ENCODE assay signal across 27 cellular contexts in the genomic region with DNA sequence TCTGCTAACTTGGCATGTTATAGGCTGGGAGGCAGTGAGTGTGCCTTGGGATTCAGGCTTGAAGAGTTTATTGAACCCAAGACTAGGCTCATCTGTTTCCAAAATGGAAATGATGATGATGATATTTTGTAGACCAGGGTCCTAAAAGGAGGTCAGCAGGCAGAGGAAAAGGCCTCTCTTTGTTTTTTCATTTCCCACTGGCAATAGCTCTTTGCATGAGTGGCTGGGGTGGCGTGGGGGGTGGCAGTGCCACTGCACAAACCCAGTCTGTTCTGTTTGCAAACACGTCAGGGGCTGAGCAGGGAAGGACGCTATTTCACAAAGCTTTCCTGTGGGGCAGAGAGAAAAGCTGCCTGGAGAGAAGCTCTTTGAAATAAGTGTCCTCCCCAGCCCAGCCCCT.
DNase-seq lines count a peak whose midpoint lies in the region; ATAC-seq and TF ChIP-seq lines count a peak whose summit lies in the region.
"Had no signal": no experiment of that assay in that cellular context is flagged by ENCODE, and none has a peak within 500 bp of the region (broad histone marks: within the 10 kb centered on the region; RNA-seq: fewer than 3 reads in every experiment).

No MANE protein-coding gene starts in this region.

- intact Hi-C loops in head of caudate nucleus (cut with DNase I) = no loop called here

- in situ Hi-C loops in KBM-7 (cut with MboI; ENCODE audit: low pct_unique_long_range_greater_than_20kb, low sequenced_read_pairs) (no loop called here), GM13977 (cut with MboI; ENCODE audit: low pct_unique_long_range_greater_than_20kb, low sequenced_read_pairs, unreplicated experiment) (loop anchor here (10.0 to 25.0 kb wide), 2 partner anchors 267 to 719 kb away; no protein-coding TSS in a partner anchor)

- TF ChIP-seq CTCF in type B pancreatic cell (conservative IDR thresholded peaks at IDR 0.05) (no peak), GM13977 (IDR thresholded peaks at IDR 0.05; ENCODE audit: extremely low read depth, insufficient read depth, missing control alignments) (no peak)

- peak overlapping the region; percentile 64 for H3K27ac ChIP-seq in angular gyrus (ENCODE audit: low read depth, low read length)
- H3K27ac ChIP-seq: C4-2B, cardiac muscle cell, SK-N-MC, thoracic aorta had no signal

- peaks cover 13% of the 10 kb centered on the region for H3K36me3 Mint-ChIP-seq in type B pancreatic cell

- H3K9me3 Mint-ChIP-seq in type B pancreatic cell = peaks cover 6% of the 10 kb centered on the region

- H3K27me3 Mint-ChIP-seq in type B pancreatic cell = no peaks in the 10 kb centered on the region
- H3K27me3 Mint-ChIP-seq: progenitor cell of endocrine pancreas had no signal

- no peak for ATAC-seq in GM18861 (IDR thresholded peaks at IDR 0.05; ENCODE audit: unreplicated experiment)
- ATAC-seq: HCT116; stimulated activated naive B cell treated with anti-CD40 and anti-IgM and Interleukin-4, amounts not matched to agents 10 μg/mL and 1 μg/mL and 100 μg/mL, for 72 hours had no signal

- H3K4me1 Mint-ChIP-seq in type B pancreatic cell (ENCODE audit: unreplicated experiment) = peaks cover 28% of the 10 kb centered on the region

- no peak overlapping the region for H3K4me3 Mint-ChIP-seq in type B pancreatic cell
- H3K4me3 Mint-ChIP-seq: activated naive CD4-positive, alpha-beta T cell treated with anti-CD3 and anti-CD28 coated beads for 36 hours; activated T-helper 1 cell treated with anti-CD3 and anti-CD28 coated beads, Interleukin-12 subunit alpha, Interleukin-12 subunit beta, Interleukin-2, Interleukin-4 antibody, amounts not matched to agents 30 ng/mL and 10 ng/mL and 1 ng/mL, durations not matched to agents 14 hours and 24 hours and 36 hours; dendritic cell treated with granulocyte-macrophage colony-stimulating factor and Interleukin-4, amounts not matched to agents 40 ng/mL and 50 ng/mL, for 4 days; nephron; stimulated activated naive B cell treated with anti-CD40 and anti-IgM and Interleukin-4, amounts not matched to agents 10 μg/mL and 1 μg/mL and 100 μg/mL, for 72 hours; T-helper 1 cell treated with Interleukin-12 subunit alpha and Interleukin-12 subunit beta and Interleukin-4 antibody, amounts not matched to agents 30 μg/mL and 1 μg/mL, for 36 hours had no signal

- DNase-seq in head of caudate nucleus (peak; percentile 59 to 90 (median 80)), nucleus accumbens (lab: John Stamatoyannopoulos, UW) (peak in 50 of 56 donors; percentile 28 to 86 (median 68)), type B pancreatic cell (ENCODE audit: extremely low spot score, unreplicated experiment) (no peak), KBM-7 (no peak), GM13977 (ENCODE audit: low spot score) (no peak)
- DNase-seq: activated CD4-positive, alpha-beta T cell treated with anti-CD3 and anti-CD28 coated beads, Interleukin-2, amount 50 U/mL, for 48 hours; activated CD8-positive, alpha-beta memory T cell treated with anti-CD3 and anti-CD28 coated beads, Interleukin-2, amount 50 U/mL, for 4 hours; KG1; kidney; NCI-H1417 treated with DMSO at 0.1 percent for 48 hours; NCI-H2107; NCI-H446 treated with DMSO at 0.1 percent for 48 hours; NCI-H82; stimulated activated naive B cell treated with anti-CD40 and anti-IgM and Interleukin-4, amounts not matched to agents 10 μg/mL and 1 μg/mL and 100 μg/mL, for 72 hours had no signal

- peak overlapping the region; percentile 24 for H3K27ac Mint-ChIP-seq in type B pancreatic cell
- H3K27ac Mint-ChIP-seq: activated naive CD4-positive, alpha-beta T cell treated with anti-CD3 and anti-CD28 coated beads for 36 hours; activated T-helper 1 cell treated with anti-CD3 and anti-CD28 coated beads, Interleukin-12 subunit alpha, Interleukin-12 subunit beta, Interleukin-2, Interleukin-4 antibody, amounts not matched to agents 30 ng/mL and 10 ng/mL and 1 ng/mL, durations not matched to agents 14 hours and 24 hours and 36 hours; dendritic cell treated with granulocyte-macrophage colony-stimulating factor and Interleukin-4, amounts not matched to agents 40 ng/mL and 50 ng/mL, for 4 days; progenitor cell of endocrine pancreas; stimulated activated naive B cell treated with anti-CD40 and anti-IgM and Interleukin-4, amounts not matched to agents 10 μg/mL and 1 μg/mL and 100 μg/mL, for 72 hours; T-helper 1 cell treated with Interleukin-12 subunit alpha and Interleukin-12 subunit beta and Interleukin-4 antibody, amounts not matched to agents 30 μg/mL and 1 μg/mL, for 36 hours had no signal

Comparison
In these comparisons a context has a peak if more than half of its experiments do, and no peak if none do; other contexts are left out.
1. DNase-seq: peak in head of caudate nucleus (42 of 42) and nucleus accumbens (50 of 56); none in type B pancreatic cell (single experiment), KBM-7 (single experiment) and GM13977 (single experiment).